ENCODE assay signal across 8 cellular contexts in the genomic region with DNA sequence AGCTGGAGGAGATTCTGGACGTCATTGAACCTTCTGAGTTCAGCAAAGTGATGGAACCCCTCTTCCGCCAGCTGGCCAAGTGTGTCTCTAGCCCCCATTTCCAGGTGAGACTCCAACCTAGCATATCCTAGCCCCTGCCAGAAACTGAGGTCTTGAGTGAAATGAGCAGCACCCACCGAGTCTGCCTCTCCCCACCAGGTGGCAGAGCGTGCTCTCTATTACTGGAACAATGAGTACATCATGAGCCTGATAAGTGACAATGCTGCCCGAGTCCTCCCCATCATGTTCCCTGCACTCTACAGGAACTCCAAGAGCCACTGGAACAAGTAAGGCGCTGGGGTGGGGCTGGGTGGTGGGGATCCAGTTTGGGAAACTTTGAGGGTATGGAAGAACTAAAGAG. TPM values are rescaled to one million over a fixed set of nuclear protein-coding genes. Genes with fewer than 3 reads are reported as not detected.
DNase-seq lines count a peak whose midpoint lies in the region; ATAC-seq and TF ChIP-seq lines count a peak whose summit lies in the region.

No MANE protein-coding gene starts in this region.

- H3K4me1 Mint-ChIP-seq in MCF 10A (ENCODE audit: insufficient read depth, unreplicated experiment) = peaks cover 23% of the 10 kb centered on the region
- H3K4me1 Mint-ChIP-seq in naive thymus-derived CD8-positive, alpha-beta T cell = peaks cover 25 to 45% (median 34%) of the 10 kb centered on the region in 4 donors

- no peak for DNase-seq in AG09319 (ENCODE audit: extremely low read depth, low read depth)
- peak; percentile 55 for DNase-seq in GM13976 (ENCODE audit: low spot score)
- DNase-seq in RPMI8226 = peak; percentile 40
- DNase-seq in MCF 10A (ENCODE audit: unreplicated experiment) = peak; percentile 29
- DNase-seq in naive thymus-derived CD8-positive, alpha-beta T cell = peak in 5 of 10 donors; percentile 16 to 44 (median 37)

- H3K9me3 Mint-ChIP-seq in MCF 10A (ENCODE audit: unreplicated experiment) = no peaks in the 10 kb centered on the region
- no peaks in the 10 kb centered on the region for H3K9me3 Mint-ChIP-seq in naive thymus-derived CD8-positive, alpha-beta T cell

- in situ Hi-C loops in GM13976 (cut with MboI; ENCODE audit: low sequenced_read_pairs, unreplicated experiment) = no loop called here

- no peak for ATAC-seq in naive thymus-derived CD8-positive, alpha-beta T cell
- ATAC-seq in GM19328 (IDR thresholded peaks at IDR 0.05; ENCODE audit: unreplicated experiment) (no peak), GM21367 (IDR thresholded peaks at IDR 0.05; ENCODE audit: unreplicated experiment) (no peak), HG03025 (IDR thresholded peaks at IDR 0.05; ENCODE audit: low FRiP score, unreplicated experiment) (no peak)

- H3K27me3 Mint-ChIP-seq in MCF 10A (ENCODE audit: insufficient read depth, unreplicated experiment) = no peaks in the 10 kb centered on the region
- no peaks in the 10 kb centered on the region for H3K27me3 Mint-ChIP-seq in naive thymus-derived CD8-positive, alpha-beta T cell

- CTCF ChIA-PET in MCF 10A (lab: Yijun Ruan, JAX) = interaction anchor here (0.7 kb wide), 1 partner anchor 173 kb away, joined by 3 read pairs; no protein-coding TSS in a partner anchor

- POLR2A ChIA-PET in MCF 10A (lab: Yijun Ruan, JAX) = interaction anchor here (1.0 to 1.7 kb wide), 3 partner anchors 10 to 87 kb away, joined by 4 to 10 read pairs (median 4); a partner anchor contains a TSS
- POLR2A ChIA-PET in naive thymus-derived CD8-positive, alpha-beta T cell (lab: Charles Lee) = interaction anchor here (1.9 kb wide), 1 partner anchor 25 kb away, joined by 7 read pairs; a partner anchor contains a TSS

- TF ChIP-seq CTCF in AG09319 (IDR thresholded peaks at IDR 0.05; ENCODE audit: low read depth, low read length) (peak; percentile 33), GM13976 (IDR thresholded peaks at IDR 0.05; ENCODE audit: borderline replicate concordance, control extremely low read depth, extremely low read depth, insufficient read depth, missing control alignments) (peak; percentile 20), MCF 10A (IDR thresholded peaks at IDR 0.05; ENCODE audit: unreplicated experiment) (peak; percentile 16)

- H3K27ac Mint-ChIP-seq in MCF 10A (ENCODE audit: low read depth, unreplicated experiment) = no peak overlapping the region
- H3K27ac Mint-ChIP-seq in naive thymus-derived CD8-positive, alpha-beta T cell = peak overlapping the region in 8 of 10 donors; percentile 13 to 66 (median 43)

- H3K36me3 Mint-ChIP-seq in MCF 10A (ENCODE audit: insufficient read depth, unreplicated experiment) = peaks cover 35% of the 10 kb centered on the region
- H3K36me3 Mint-ChIP-seq in naive thymus-derived CD8-positive, alpha-beta T cell = peaks cover 0 to 67% (median 2%) of the 10 kb centered on the region in 3 donors

- intact Hi-C loops in MCF 10A (cut with micrococcal nuclease) = no loop called here

- BruUV-seq in MCF 10A (replicated peaks; lab: Mats Ljungman, UMichigan) = no TSS peak

- H3K4me3 Mint-ChIP-seq in MCF 10A (ENCODE audit: unreplicated experiment) = no peak overlapping the region
- no peak overlapping the region for H3K4me3 Mint-ChIP-seq in naive thymus-derived CD8-positive, alpha-beta T cell

RNA-seq across cellular contexts. Expression of a gene that starts 4.6 kb away (rescaled TPM):
- 71.8 and 79.9 TPM in 2 replicates for total RNA-seq in MCF 10A (2022)
- 10 to 100 TPM; 33.9 to 38.4 TPM for total RNA-seq in naive thymus-derived CD8-positive, alpha-beta T cell
- 10 to 100 TPM; 73.4 to 90.9 (median 77.5) TPM for polyA plus RNA-seq in naive thymus-derived CD8-positive, alpha-beta T cell

RNA-seq across cellular contexts. Expression of a gene that starts 4.9 kb away (rescaled TPM):
- total RNA-seq in MCF 10A (2022) = 35.6 and 39.2 TPM in 2 replicates
- total RNA-seq in naive thymus-derived CD8-positive, alpha-beta T cell = 10 to 100 TPM; 71.6 to 77.3 TPM
- polyA plus RNA-seq in naive thymus-derived CD8-positive, alpha-beta T cell = 100 to 1,000 TPM; 107 to 136 (median 117) TPM

RNA-seq across cellular contexts. Expression of a gene that starts 12.3 kb away (rescaled TPM):
- total RNA-seq in MCF 10A (2022) = 72.8 and 80.4 TPM in 2 replicates
- total RNA-seq in naive thymus-derived CD8-positive, alpha-beta T cell = 10 to 100 TPM; 53.9 to 55.5 TPM
- 10 to 100 TPM; 52.7 to 74.5 (median 57.8) TPM for polyA plus RNA-seq in naive thymus-derived CD8-positive, alpha-beta T cell

RNA-seq across cellular contexts. Expression of a gene that starts 24.8 kb away (rescaled TPM):
- total RNA-seq in MCF 10A (2022) = 16.5 and 17.9 TPM in 2 replicates
- 10 to 100 TPM; 27.0 to 32.4 TPM for total RNA-seq in naive thymus-derived CD8-positive, alpha-beta T cell
- 10 to 100 TPM; 11.6 to 29.8 (median 17.6) TPM for polyA plus RNA-seq in naive thymus-derived CD8-positive, alpha-beta T cell

RNA-seq across cellular contexts. Expression of a gene that starts 30.1 kb away (rescaled TPM):
- 25.8 and 34.0 TPM in 2 replicates for total RNA-seq in MCF 10A (2022)
- total RNA-seq in naive thymus-derived CD8-positive, alpha-beta T cell = 10 to 100 TPM; 34.5 to 38.3 TPM
- polyA plus RNA-seq in naive thymus-derived CD8-positive, alpha-beta T cell = 10 to 100 TPM; 17.6 to 30.8 (median 23.6) TPM
